ENCODE assay signal across 8 cellular contexts in genomic region chr21:46098303-46099141, GRCh38.
DNase-seq lines count a peak whose midpoint lies in the region; ATAC-seq and TF ChIP-seq lines count a peak whose summit lies in the region.

No MANE protein-coding gene starts in this region.

- TF ChIP-seq CTCF in HFF-Myc (IDR thresholded peaks at IDR 0.05; ENCODE audit: low read depth, low read length, missing control alignments) = no peak

- H3K4me3 Mint-ChIP-seq in activated naive CD8-positive, alpha-beta T cell treated with anti-CD3 and anti-CD28 coated beads, Interleukin-2, amount 50 U/mL, for 24 hours = peak overlapping the region; percentile 70

- peak; percentile 18 for ATAC-seq in activated naive CD8-positive, alpha-beta T cell treated with anti-CD3 and anti-CD28 coated beads, Interleukin-2, amount 50 U/mL, for 24 hours
- peak; percentile 25 for ATAC-seq in stimulated activated naive CD8-positive, alpha-beta T cell treated with anti-CD3 and anti-CD28 coated beads, Interleukin-15, Interleukin-2, amounts not matched to agents 100 U/mL and 50 U/mL, for 24 hours
- no peak for ATAC-seq in HG03460 (IDR thresholded peaks at IDR 0.05; ENCODE audit: unreplicated experiment)

- DNase-seq in HFF-Myc (ENCODE audit: extremely low read depth, low read depth) = no peak
- DNase-seq in activated naive CD8-positive, alpha-beta T cell treated with anti-CD3 and anti-CD28 coated beads, Interleukin-2, amount 50 U/mL, for 24 hours = peak; percentile 25
- DNase-seq in iPS-NIHi11 (ENCODE audit: low spot score) = peak; percentile 70
- peak; percentile 24 for DNase-seq in stimulated activated naive CD8-positive, alpha-beta T cell treated with anti-CD3 and anti-CD28 coated beads, Interleukin-15, Interleukin-2, amounts not matched to agents 100 U/mL and 50 U/mL, for 24 hours
- DNase-seq in NCI-H2107 (lab: John Stamatoyannopoulos, UW) = no peak
- no peak for DNase-seq in NCI-H2081 treated with DMSO at 0.1 percent for 48 hours (lab: John Stamatoyannopoulos, UW)
- DNase-seq in SHP77 (lab: John Stamatoyannopoulos, UW) = no peak

- peaks cover 38% of the 10 kb centered on the region for H3K27me3 Mint-ChIP-seq in activated naive CD8-positive, alpha-beta T cell treated with anti-CD3 and anti-CD28 coated beads, Interleukin-2, amount 50 U/mL, for 24 hours

- H3K4me3 ChIP-seq in HFF-Myc (replicated peaks; ENCODE audit: low read depth, low read length) = peak overlapping the region; percentile 88

- no peak overlapping the region for H3K27ac Mint-ChIP-seq in activated naive CD8-positive, alpha-beta T cell treated with anti-CD3 and anti-CD28 coated beads, Interleukin-2, amount 50 U/mL, for 24 hours

- H3K9me3 Mint-ChIP-seq in activated naive CD8-positive, alpha-beta T cell treated with anti-CD3 and anti-CD28 coated beads, Interleukin-2, amount 50 U/mL, for 24 hours = peaks cover 14% of the 10 kb centered on the region

- peaks cover 7% of the 10 kb centered on the region for H3K36me3 Mint-ChIP-seq in activated naive CD8-positive, alpha-beta T cell treated with anti-CD3 and anti-CD28 coated beads, Interleukin-2, amount 50 U/mL, for 24 hours (ENCODE audit: low read depth)

- H3K4me1 Mint-ChIP-seq in activated naive CD8-positive, alpha-beta T cell treated with anti-CD3 and anti-CD28 coated beads, Interleukin-2, amount 50 U/mL, for 24 hours = peaks cover 16% of the 10 kb centered on the region

Comparison
In these comparisons a context has a peak if more than half of its experiments do, and no peak if none do; other contexts are left out.
1. DNase-seq: peak in activated naive CD8-positive, alpha-beta T cell treated with anti-CD3 and anti-CD28 coated beads, Interleukin-2, amount 50 U/mL, for 24 hours (single experiment), iPS-NIHi11 (single experiment) and stimulated activated naive CD8-positive, alpha-beta T cell treated with anti-CD3 and anti-CD28 coated beads, Interleukin-15, Interleukin-2, amounts not matched to agents 100 U/mL and 50 U/mL, for 24 hours (single experiment); none in HFF-Myc (single experiment), NCI-H2107 (single experiment), NCI-H2081 treated with DMSO at 0.1 percent for 48 hours (single experiment) and SHP77 (0 of 2).